Comparison of ENCODE assay signal across 8 cellular contexts in the genomic region with DNA sequence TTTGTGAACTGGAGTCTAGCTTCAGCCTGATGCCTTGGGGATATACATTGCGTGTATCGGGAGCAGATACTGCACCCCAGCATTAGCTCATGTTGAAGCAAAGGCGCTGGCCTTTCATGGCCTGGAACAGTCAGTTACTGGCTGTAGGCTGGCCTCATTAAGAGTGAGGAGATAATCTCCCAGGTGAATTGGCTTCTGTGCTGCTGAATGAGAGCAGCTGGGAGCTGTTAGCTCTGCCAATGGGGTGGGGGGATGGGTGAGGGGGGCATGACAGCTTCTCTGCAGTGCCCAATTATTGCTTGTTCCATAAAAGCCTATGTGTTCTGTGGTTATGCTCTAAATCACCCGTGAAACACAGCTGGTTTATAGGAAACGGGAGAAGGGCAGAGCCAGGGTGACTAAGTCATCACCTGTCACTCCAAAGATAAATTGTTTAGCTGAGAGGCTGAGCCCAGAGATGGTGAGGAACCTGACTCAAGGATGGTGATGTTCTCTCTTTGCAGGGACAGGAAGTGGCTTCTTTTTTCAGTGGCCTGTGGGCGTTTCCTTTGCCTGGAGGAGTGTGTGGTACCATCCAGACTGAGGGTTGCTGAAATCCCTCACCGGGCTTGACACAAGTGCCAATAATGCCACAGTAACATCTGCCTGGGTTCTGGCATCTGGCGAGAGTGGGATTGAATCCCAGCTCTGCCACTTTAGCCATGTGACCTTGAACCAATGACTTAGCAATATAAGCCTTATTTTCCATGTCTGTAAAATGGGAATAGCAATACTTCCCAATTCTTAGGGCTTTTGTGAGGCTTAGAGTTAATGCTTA.
DNase-seq lines count a peak whose midpoint lies in the region; ATAC-seq and TF ChIP-seq lines count a peak whose summit lies in the region.

No MANE protein-coding gene starts in this region.

- no peak for TF ChIP-seq POLR2A in Peyer's patch (IDR thresholded peaks at IDR 0.05)

- H3K9me3 Mint-ChIP-seq in CD4-positive, alpha-beta T cell = no peaks in the 10 kb centered on the region

- no peaks in the 10 kb centered on the region for H3K27me3 Mint-ChIP-seq in CD4-positive, alpha-beta T cell

- H3K36me3 ChIP-seq in Peyer's patch = no peaks in the 10 kb centered on the region

- no peaks in the 10 kb centered on the region for H3K27me3 ChIP-seq in CD4-positive, alpha-beta T cell (ENCODE audit: control insufficient read depth, insufficient read depth, low read length)
- H3K27me3 ChIP-seq in Peyer's patch = no peaks in the 10 kb centered on the region

- CTCF ChIA-PET in CD4-positive, alpha-beta T cell (lab: Charles Lee) = interaction anchor here (0.6 to 2.0 kb wide), 3 partner anchors 14 to 27 kb away, joined by 3 to 10 read pairs (median 4); no protein-coding TSS in a partner anchor

- TF ChIP-seq CTCF in CD4-positive, alpha-beta T cell (IDR thresholded peaks at IDR 0.05) = no peak
- no peak for TF ChIP-seq CTCF in Peyer's patch (IDR thresholded peaks at IDR 0.05)

- no peak overlapping the region for H3K4me3 ChIP-seq in Peyer's patch

- peak overlapping the region; percentile 76 for H3K27ac Mint-ChIP-seq in CD4-positive, alpha-beta T cell

- peaks cover 3 to 19% (median 6%) of the 10 kb centered on the region in 4 donors for H3K4me1 ChIP-seq in Peyer's patch

- no peaks in the 10 kb centered on the region for H3K9me3 ChIP-seq in CD4-positive, alpha-beta T cell (ENCODE audit: control insufficient read depth, low read length)
- H3K9me3 ChIP-seq in Peyer's patch = no peaks in the 10 kb centered on the region

- intact Hi-C loops in CD4-positive, alpha-beta T cell (cut with DNase I, micrococcal nuclease) = loop anchor here in 1 of 2 experiments (10.0 kb wide), 1 partner anchor 55 kb away; no protein-coding TSS in a partner anchor

- no peaks in the 10 kb centered on the region for H3K36me3 Mint-ChIP-seq in CD4-positive, alpha-beta T cell (ENCODE audit: low read depth)

- peak; percentile 32 to 75 (median 61) for DNase-seq in CD4-positive, alpha-beta T cell
- DNase-seq in Peyer's patch (peak; percentile 60 to 90 (median 82)), activated T-cell treated with anti-CD3 and anti-CD28 coated beads for 4 hours (peak; percentile 68), glomerular visceral epithelial cell (ENCODE audit: extremely low spot score) (peak; percentile 99), NCI-H774 (lab: John Stamatoyannopoulos, UW) (no peak)
- DNase-seq in stimulated activated CD4-positive, alpha-beta T cell treated with anti-CD3 and anti-CD28 coated beads, Interleukin-15, amount 100 ng/mL, for 24 hours = peak; percentile 85

- H3K27ac ChIP-seq in CD4-positive, alpha-beta T cell (ENCODE audit: low read depth, low read length) = no peak overlapping the region
- H3K27ac ChIP-seq in Peyer's patch = peak overlapping the region in 3 of 4 donors; percentile 58 to 79 (median 70)

- H3K4me1 Mint-ChIP-seq in CD4-positive, alpha-beta T cell (ENCODE audit: low read depth) = peaks cover 40% of the 10 kb centered on the region

- H3K4me3 Mint-ChIP-seq in CD4-positive, alpha-beta T cell = no peak overlapping the region

- POLR2A ChIA-PET in CD4-positive, alpha-beta T cell (lab: Charles Lee) = interaction anchor here (0.6 to 4.9 kb wide), 13 partner anchors 14 to 897 kb away, joined by 3 to 39 read pairs (median 4); no protein-coding TSS in a partner anchor

- ATAC-seq in CD4-positive, alpha-beta T cell (ENCODE audit: poor library complexity) = peak; percentile 99
- peak; percentile 87 for ATAC-seq in GM19463 (IDR thresholded peaks at IDR 0.05; ENCODE audit: unreplicated experiment)
- ATAC-seq in HG03571 (IDR thresholded peaks at IDR 0.05; ENCODE audit: unreplicated experiment) = peak; percentile 84
